Comparison of ENCODE assay signal across 1 cellular context in the genomic region with DNA sequence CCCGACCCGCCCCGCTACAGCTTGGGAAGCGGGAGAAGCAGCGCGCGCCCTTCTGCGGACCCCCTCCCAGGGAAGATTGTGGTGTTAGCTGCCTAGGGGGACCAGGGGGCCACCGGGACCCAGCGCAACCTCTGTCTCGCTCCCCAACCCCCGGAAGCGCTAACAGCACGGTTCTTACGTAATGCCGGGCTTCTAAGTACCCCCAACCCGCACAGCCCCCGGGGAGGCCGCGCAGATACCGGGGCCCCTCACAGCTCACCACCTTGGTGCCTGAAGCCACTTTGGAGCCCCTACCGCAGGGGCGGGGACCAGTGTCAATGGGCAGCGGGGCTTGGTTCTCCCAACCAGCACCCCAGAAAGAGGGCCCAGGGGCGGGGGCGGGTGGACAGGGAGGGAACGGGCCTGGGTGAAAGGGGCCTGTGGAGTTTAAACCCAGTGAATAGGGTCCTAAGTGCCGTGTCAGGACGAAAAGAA.
TF ChIP-seq lines count a peak whose summit lies in the region.

No MANE protein-coding gene starts in this region.

TF ChIP-seq in GM23338, 12 proteins besides CTCF, POLR2A, EP300 and RAD21 (continued from another document):
- TF ChIP-seq, protein P1, sequence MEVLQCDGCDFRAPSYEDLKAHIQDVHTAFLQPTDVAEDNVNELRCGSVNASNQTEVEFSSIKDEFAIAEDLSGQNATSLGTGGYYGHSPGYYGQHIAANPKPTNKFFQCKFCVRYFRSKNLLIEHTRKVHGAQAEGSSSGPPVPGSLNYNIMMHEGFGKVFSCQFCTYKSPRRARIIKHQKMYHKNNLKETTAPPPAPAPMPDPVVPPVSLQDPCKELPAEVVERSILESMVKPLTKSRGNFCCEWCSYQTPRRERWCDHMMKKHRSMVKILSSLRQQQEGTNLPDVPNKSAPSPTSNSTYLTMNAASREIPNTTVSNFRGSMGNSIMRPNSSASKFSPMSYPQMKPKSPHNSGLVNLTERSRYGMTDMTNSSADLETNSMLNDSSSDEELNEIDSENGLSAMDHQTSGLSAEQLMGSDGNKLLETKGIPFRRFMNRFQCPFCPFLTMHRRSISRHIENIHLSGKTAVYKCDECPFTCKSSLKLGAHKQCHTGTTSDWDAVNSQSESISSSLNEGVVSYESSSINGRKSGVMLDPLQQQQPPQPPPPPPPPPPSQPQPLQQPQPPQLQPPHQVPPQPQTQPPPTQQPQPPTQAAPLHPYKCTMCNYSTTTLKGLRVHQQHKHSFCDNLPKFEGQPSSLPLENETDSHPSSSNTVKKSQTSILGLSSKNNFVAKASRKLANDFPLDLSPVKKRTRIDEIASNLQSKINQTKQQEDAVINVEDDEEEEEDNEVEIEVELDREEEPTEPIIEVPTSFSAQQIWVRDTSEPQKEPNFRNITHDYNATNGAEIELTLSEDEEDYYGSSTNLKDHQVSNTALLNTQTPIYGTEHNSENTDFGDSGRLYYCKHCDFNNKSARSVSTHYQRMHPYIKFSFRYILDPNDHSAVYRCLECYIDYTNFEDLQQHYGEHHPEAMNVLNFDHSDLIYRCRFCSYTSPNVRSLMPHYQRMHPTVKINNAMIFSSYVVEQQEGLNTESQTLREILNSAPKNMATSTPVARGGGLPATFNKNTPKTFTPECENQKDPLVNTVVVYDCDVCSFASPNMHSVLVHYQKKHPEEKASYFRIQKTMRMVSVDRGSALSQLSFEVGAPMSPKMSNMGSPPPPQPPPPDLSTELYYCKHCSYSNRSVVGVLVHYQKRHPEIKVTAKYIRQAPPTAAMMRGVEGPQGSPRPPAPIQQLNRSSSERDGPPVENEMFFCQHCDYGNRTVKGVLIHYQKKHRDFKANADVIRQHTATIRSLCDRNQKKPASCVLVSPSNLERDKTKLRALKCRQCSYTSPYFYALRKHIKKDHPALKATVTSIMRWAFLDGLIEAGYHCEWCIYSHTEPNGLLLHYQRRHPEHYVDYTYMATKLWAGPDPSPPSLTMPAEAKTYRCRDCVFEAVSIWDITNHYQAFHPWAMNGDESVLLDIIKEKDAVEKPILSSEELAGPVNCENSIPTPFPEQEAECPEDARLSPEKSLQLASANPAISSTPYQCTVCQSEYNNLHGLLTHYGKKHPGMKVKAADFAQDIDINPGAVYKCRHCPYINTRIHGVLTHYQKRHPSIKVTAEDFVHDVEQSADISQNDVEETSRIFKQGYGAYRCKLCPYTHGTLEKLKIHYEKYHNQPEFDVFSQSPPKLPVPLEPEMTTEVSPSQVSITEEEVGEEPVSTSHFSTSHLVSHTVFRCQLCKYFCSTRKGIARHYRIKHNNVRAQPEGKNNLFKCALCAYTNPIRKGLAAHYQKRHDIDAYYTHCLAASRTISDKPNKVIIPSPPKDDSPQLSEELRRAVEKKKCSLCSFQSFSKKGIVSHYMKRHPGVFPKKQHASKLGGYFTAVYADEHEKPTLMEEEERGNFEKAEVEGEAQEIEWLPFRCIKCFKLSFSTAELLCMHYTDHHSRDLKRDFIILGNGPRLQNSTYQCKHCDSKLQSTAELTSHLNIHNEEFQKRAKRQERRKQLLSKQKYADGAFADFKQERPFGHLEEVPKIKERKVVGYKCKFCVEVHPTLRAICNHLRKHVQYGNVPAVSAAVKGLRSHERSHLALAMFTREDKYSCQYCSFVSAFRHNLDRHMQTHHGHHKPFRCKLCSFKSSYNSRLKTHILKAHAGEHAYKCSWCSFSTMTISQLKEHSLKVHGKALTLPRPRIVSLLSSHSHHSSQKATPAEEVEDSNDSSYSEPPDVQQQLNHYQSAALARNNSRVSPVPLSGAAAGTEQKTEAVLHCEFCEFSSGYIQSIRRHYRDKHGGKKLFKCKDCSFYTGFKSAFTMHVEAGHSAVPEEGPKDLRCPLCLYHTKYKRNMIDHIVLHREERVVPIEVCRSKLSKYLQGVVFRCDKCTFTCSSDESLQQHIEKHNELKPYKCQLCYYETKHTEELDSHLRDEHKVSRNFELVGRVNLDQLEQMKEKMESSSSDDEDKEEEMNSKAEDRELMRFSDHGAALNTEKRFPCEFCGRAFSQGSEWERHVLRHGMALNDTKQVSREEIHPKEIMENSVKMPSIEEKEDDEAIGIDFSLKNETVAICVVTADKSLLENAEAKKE (CRISPR knock-in tag; IDR thresholded peaks at IDR 0.05): no peak
- TF ChIP-seq NANOG (IDR thresholded peaks at IDR 0.05; ENCODE audit: borderline replicate concordance): no peak
- TF ChIP-seq ZNF114 (CRISPR knock-in tag; IDR thresholded peaks at IDR 0.05): no peak
- TF ChIP-seq EZH2phosphoT487 (IDR thresholded peaks at IDR 0.05; ENCODE audit: unreplicated experiment): no peak
- TF ChIP-seq, protein P2, sequence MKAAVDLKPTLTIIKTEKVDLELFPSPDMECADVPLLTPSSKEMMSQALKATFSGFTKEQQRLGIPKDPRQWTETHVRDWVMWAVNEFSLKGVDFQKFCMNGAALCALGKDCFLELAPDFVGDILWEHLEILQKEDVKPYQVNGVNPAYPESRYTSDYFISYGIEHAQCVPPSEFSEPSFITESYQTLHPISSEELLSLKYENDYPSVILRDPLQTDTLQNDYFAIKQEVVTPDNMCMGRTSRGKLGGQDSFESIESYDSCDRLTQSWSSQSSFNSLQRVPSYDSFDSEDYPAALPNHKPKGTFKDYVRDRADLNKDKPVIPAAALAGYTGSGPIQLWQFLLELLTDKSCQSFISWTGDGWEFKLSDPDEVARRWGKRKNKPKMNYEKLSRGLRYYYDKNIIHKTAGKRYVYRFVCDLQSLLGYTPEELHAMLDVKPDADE (IDR thresholded peaks at IDR 0.05): no peak
- TF ChIP-seq JUNB (IDR thresholded peaks at IDR 0.05; ENCODE audit: unreplicated experiment): no peak
TF ChIP-seq in GM23338: peak in this region for 0.
